15 cellular contexts compared by ENCODE assay signal in the genomic region with DNA sequence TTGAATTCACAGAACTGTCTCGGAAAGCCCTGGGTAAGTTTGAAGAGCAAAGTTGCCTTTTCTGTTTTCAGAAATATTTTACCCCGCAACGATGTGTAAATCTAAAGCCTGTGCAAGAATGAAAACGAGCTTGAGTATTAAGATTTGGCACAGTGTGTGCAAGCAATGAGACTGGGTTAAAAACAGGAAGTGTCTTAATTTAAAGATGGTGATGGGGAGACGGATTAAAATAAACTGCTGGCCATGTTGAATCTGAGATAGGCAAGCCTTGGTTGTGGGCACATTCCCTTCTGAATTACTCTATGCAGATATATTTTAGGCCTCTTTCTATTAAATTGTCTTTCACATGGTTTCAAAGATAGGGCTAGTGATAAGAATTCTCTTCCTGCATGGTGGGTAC. TPM values are rescaled to one million over a fixed set of nuclear protein-coding genes. Genes with fewer than 3 reads are reported as not detected.
DNase-seq lines count a peak whose midpoint lies in the region; ATAC-seq and TF ChIP-seq lines count a peak whose summit lies in the region.
"Had no signal": no experiment of that assay in that cellular context is flagged by ENCODE, and none has a peak within 500 bp of the region (broad histone marks: within the 10 kb centered on the region; RNA-seq: fewer than 3 reads in every experiment).

No MANE protein-coding gene starts in this region.

- H3F3A ChIP-seq in Loucy (ENCODE audit: low read depth) = peaks cover 7% of the 10 kb centered on the region
- H3F3A ChIP-seq in GM23248 (ENCODE audit: insufficient read depth) = no peaks in the 10 kb centered on the region

- no peak overlapping the region for H2BK5ac ChIP-seq in neuronal stem cell (ENCODE audit: low read length)

- peaks cover 10% of the 10 kb centered on the region for H3K4me1 Mint-ChIP-seq in activated T-helper 2 cell treated with anti-CD3 and anti-CD28 coated beads, Interferon-gamma antibody, Interleukin-2, Interleukin-4, amounts not matched to agents 10 μg/mL and 5 μg/mL and 100 μg/mL, durations not matched to agents 14 hours and 24 hours and 36 hours (ENCODE audit: low read depth)

- intact Hi-C loops in dorsolateral prefrontal cortex (cut with DNase I) = loop anchor here (1.0 to 5.0 kb wide), 4 partner anchors 40 to 140 kb away; partner anchors contain the start of gene KANK1 (in 1 of the 2)
- intact Hi-C loops in activated T-helper 2 cell treated with anti-CD3 and anti-CD28 coated beads, Interferon-gamma antibody, Interleukin-2, Interleukin-4, amounts not matched to agents 10 μg/mL and 5 μg/mL and 100 μg/mL, durations not matched to agents 14 hours and 24 hours and 36 hours (cut with micrococcal nuclease) = no loop called here

- H3K79me2 ChIP-seq in Loucy (ENCODE audit: insufficient read depth, low read length) (no peaks in the 10 kb centered on the region), GM23248 (ENCODE audit: insufficient read depth) (no peaks in the 10 kb centered on the region)

- WGBS in neuronal stem cell (ENCODE audit: extremely low coverage in 2 of 2, insufficient read length in 2 of 2, insufficient replicate concordance in 1 of 2), 2 donors = no CpG with 5 or more reads among the region's 5 CpGs
- 40 to 49% methylated on average over 5 of the region's 5 CpGs for WGBS in GM23248 (ENCODE audit: low coverage in 1 of 2, low lambda C conversion rate in 2 of 2, missing lambda C conversion rate in 2 of 2), 2 experiments

- H2BK12ac ChIP-seq in neuronal stem cell (ENCODE audit: low read length) = no peak overlapping the region

- no peak overlapping the region for H4K8ac ChIP-seq in neuronal stem cell (ENCODE audit: low read depth, low read length)

- in situ Hi-C loops in GM23248 (cut with MboI) = no loop called here

- H3K4me3 Mint-ChIP-seq in activated T-helper 2 cell treated with anti-CD3 and anti-CD28 coated beads, Interferon-gamma antibody, Interleukin-2, Interleukin-4, amounts not matched to agents 10 μg/mL and 5 μg/mL and 100 μg/mL, durations not matched to agents 14 hours and 24 hours and 36 hours (ENCODE audit: low read depth) = no peak overlapping the region

- H3K9me3 Mint-ChIP-seq in activated T-helper 2 cell treated with anti-CD3 and anti-CD28 coated beads, Interferon-gamma antibody, Interleukin-2, Interleukin-4, amounts not matched to agents 10 μg/mL and 5 μg/mL and 100 μg/mL, durations not matched to agents 14 hours and 24 hours and 36 hours = no peaks in the 10 kb centered on the region

- H2BK120ac ChIP-seq in neuronal stem cell (ENCODE audit: low read depth, low read length) = no peak overlapping the region

- no peak overlapping the region for H3K23ac ChIP-seq in neuronal stem cell (ENCODE audit: low read depth, low read length, poor library complexity)

- H3K9me3 ChIP-seq in Loucy (ENCODE audit: insufficient read depth, low read depth, low read length) (no peaks in the 10 kb centered on the region), neuronal stem cell (replicated peaks in 1 of 2; ENCODE audit: control insufficient read depth in 2 of 2, insufficient read depth in 1 of 2, low read depth in 1 of 2, low read length in 2 of 2) (peaks cover 0 to 1% of the 10 kb centered on the region in 2 donors), GM23248 (ENCODE audit: low read depth) (no peaks in the 10 kb centered on the region)
- H3K9me3 ChIP-seq: BE2C, ovary had no signal

- H3K27me3 ChIP-seq in Loucy (ENCODE audit: insufficient read depth, low read length, poor library complexity, severe bottlenecking) (no peaks in the 10 kb centered on the region), dorsolateral prefrontal cortex (no peaks in the 10 kb centered on the region), neuronal stem cell (ENCODE audit: control insufficient read depth in 3 of 3, insufficient read depth in 3 of 3, low read depth in 1 of 3, low read length in 3 of 3) (peaks cover 0 to 4% (median 0%) of the 10 kb centered on the region in 3 experiments), GM23248 (replicated peaks; ENCODE audit: insufficient read depth) (no peaks in the 10 kb centered on the region)
- H3K27me3 ChIP-seq: BE2C, brain microvascular endothelial cell, ovary had no signal

- H3K36me3 Mint-ChIP-seq in activated T-helper 2 cell treated with anti-CD3 and anti-CD28 coated beads, Interferon-gamma antibody, Interleukin-2, Interleukin-4, amounts not matched to agents 10 μg/mL and 5 μg/mL and 100 μg/mL, durations not matched to agents 14 hours and 24 hours and 36 hours (ENCODE audit: low read depth) = no peaks in the 10 kb centered on the region

- H3K14ac ChIP-seq in neuronal stem cell (ENCODE audit: low read length) = no peak overlapping the region

- H4K91ac ChIP-seq in neuronal stem cell (ENCODE audit: low read depth, low read length, poor library complexity) = no peak overlapping the region

- no peak overlapping the region for H3K18ac ChIP-seq in neuronal stem cell (ENCODE audit: low read length)

- no peak overlapping the region for H2BK15ac ChIP-seq in neuronal stem cell (ENCODE audit: low read length)

- H3K9me2 ChIP-seq in Loucy (replicated peaks; ENCODE audit: low read depth, low read length) = no peaks in the 10 kb centered on the region
- no peaks in the 10 kb centered on the region for H3K9me2 ChIP-seq in GM23248 (ENCODE audit: insufficient read depth)

- H3K4me3 ChIP-seq in Loucy (ENCODE audit: low read length, poor library complexity, severe bottlenecking) (peak overlapping the region; percentile 53), dorsolateral prefrontal cortex (peak overlapping the region in 45 of 59 donors; percentile 4 to 62 (median 31)), neuronal stem cell (ENCODE audit: low read length in 2 of 2) (no peak overlapping the region), GM23248 (no peak overlapping the region)
- H3K4me3 ChIP-seq: lung, ovary had no signal

- H3K27ac ChIP-seq in C4-2B (no peak overlapping the region), dorsolateral prefrontal cortex (peak overlapping the region in 58 of 59 donors; percentile 14 to 93 (median 77)), neuronal stem cell (replicated peaks; ENCODE audit: low read length) (no peak overlapping the region), GM23248 (no peak overlapping the region)
- H3K27ac ChIP-seq: brain microvascular endothelial cell, ovary had no signal

- TF ChIP-seq CTCF in C4-2B (conservative IDR thresholded peaks at IDR 0.05) = peak; percentile 40
- no peak; the same call in 1 of the 2 replicates for TF ChIP-seq CTCF in Loucy (conservative IDR thresholded peaks at IDR 0.05; ENCODE audit: low read length)
- TF ChIP-seq CTCF in dorsolateral prefrontal cortex (IDR thresholded peaks at IDR 0.05 in 54 of 56, conservative IDR thresholded peaks at IDR 0.05 in 2 of 56; ENCODE audit: low read depth in 1 of 56, partially characterized antibody in 56 of 56) = peak in 3 of 56 donors; percentile 4 to 21 (median 7)

- no peaks in the 10 kb centered on the region for H3K36me3 ChIP-seq in Loucy (ENCODE audit: insufficient read depth, low read length)
- peaks cover 0 to 7% of the 10 kb centered on the region in 2 donors for H3K36me3 ChIP-seq in neuronal stem cell (replicated peaks in 1 of 2; ENCODE audit: control insufficient read depth in 2 of 2, insufficient read depth in 2 of 2, low read length in 2 of 2)
- no peaks in the 10 kb centered on the region for H3K36me3 ChIP-seq in GM23248 (ENCODE audit: low read depth)
- H3K36me3 ChIP-seq: BE2C, brain microvascular endothelial cell, ovary had no signal

- peaks cover 1% of the 10 kb centered on the region for H3K79me1 ChIP-seq in neuronal stem cell (ENCODE audit: low read depth, low read length)

- H4K20me1 ChIP-seq in Loucy (ENCODE audit: insufficient read depth, low read length, poor library complexity, severe bottlenecking) (no peaks in the 10 kb centered on the region), GM23248 (ENCODE audit: insufficient read depth) (no peaks in the 10 kb centered on the region)

- peaks cover 7% of the 10 kb centered on the region for H3K27me3 Mint-ChIP-seq in activated T-helper 2 cell treated with anti-CD3 and anti-CD28 coated beads, Interferon-gamma antibody, Interleukin-2, Interleukin-4, amounts not matched to agents 10 μg/mL and 5 μg/mL and 100 μg/mL, durations not matched to agents 14 hours and 24 hours and 36 hours (ENCODE audit: low read depth)

- H3K4me1 ChIP-seq in Loucy (ENCODE audit: insufficient read depth, low read length, poor library complexity, severe bottlenecking) = peaks cover 29% of the 10 kb centered on the region
- H3K4me1 ChIP-seq in neuronal stem cell (ENCODE audit: control insufficient read depth in 2 of 2, insufficient read depth in 1 of 2, low read depth in 1 of 2, low read length in 2 of 2) = peaks cover 4 to 7% of the 10 kb centered on the region in 2 donors
- no peaks in the 10 kb centered on the region for H3K4me1 ChIP-seq in GM23248 (ENCODE audit: insufficient read depth)
- H3K4me1 ChIP-seq: BE2C had no signal

- H3K4me2 ChIP-seq in Loucy (ENCODE audit: low read depth, low read length, poor library complexity, severe bottlenecking) (peak overlapping the region; percentile 80), neuronal stem cell (ENCODE audit: insufficient read depth, low read length, poor library complexity, severe bottlenecking) (no peak overlapping the region), GM23248 (ENCODE audit: unreplicated experiment) (no peak overlapping the region)

- DNase-seq in dorsolateral prefrontal cortex (no peak), neuronal stem cell (ENCODE audit: low spot score) (no peak), KG1 (lab: John Stamatoyannopoulos, UW) (no peak), GM23248 (no peak)
- DNase-seq in activated T-helper 2 cell treated with anti-CD3 and anti-CD28 coated beads, Interferon-gamma antibody, Interleukin-2, Interleukin-4, amounts not matched to agents 10 μg/mL and 5 μg/mL and 100 μg/mL, durations not matched to agents 14 hours and 24 hours and 36 hours (ENCODE audit: low spot score) = no peak
- DNase-seq: activated CD4-positive, alpha-beta T cell treated with anti-CD3 and anti-CD28 coated beads, Interleukin-2, amount 50 U/mL, for 48 hours; BE2C; brain microvascular endothelial cell; NCI-H1417 treated with DMSO at 0.1 percent for 48 hours; NCI-H446 treated with DMSO at 0.1 percent for 48 hours had no signal

- peak overlapping the region; percentile 46 for H3K9ac ChIP-seq in Loucy (ENCODE audit: low read depth, low read length, poor library complexity, severe bottlenecking)
- H3K9ac ChIP-seq in neuronal stem cell (ENCODE audit: low read depth, low read length, poor library complexity) = no peak overlapping the region
- no peak overlapping the region for H3K9ac ChIP-seq in GM23248

- no peak overlapping the region for H3K4ac ChIP-seq in neuronal stem cell (ENCODE audit: low read length)

- no peak overlapping the region for H2AK5ac ChIP-seq in neuronal stem cell (ENCODE audit: low read depth, low read length)

- ATAC-seq in GM18519 (IDR thresholded peaks at IDR 0.05; ENCODE audit: low FRiP score, unreplicated experiment) = no peak

- peak overlapping the region; percentile 93 for H2AFZ ChIP-seq in Loucy (ENCODE audit: low read length)
- peak overlapping the region; percentile 38 for H2AFZ ChIP-seq in neuronal stem cell (ENCODE audit: low read length)
- H2AFZ ChIP-seq in GM23248 = no peak overlapping the region

- no peak overlapping the region for H3K27ac Mint-ChIP-seq in activated T-helper 2 cell treated with anti-CD3 and anti-CD28 coated beads, Interferon-gamma antibody, Interleukin-2, Interleukin-4, amounts not matched to agents 10 μg/mL and 5 μg/mL and 100 μg/mL, durations not matched to agents 14 hours and 24 hours and 36 hours

RNA-seq across cellular contexts. Expression of gene KANK1, which starts 42.8 kb away (rescaled TPM):
- total RNA-seq in dorsolateral prefrontal cortex = 100 to 1,000 TPM in 1 of 120 experiments, 10 to 100 TPM in 119; 25.0 to 113 (median 49.1) TPM
- polyA plus RNA-seq in neuronal stem cell (2013, experiment 1 of 2) = 9.1 TPM
- 8.3 TPM for polyA plus RNA-seq in neuronal stem cell (2013, experiment 2 of 2)
- 3.6 and 4.9 TPM in 2 replicates for total RNA-seq in activated T-helper 2 cell treated with anti-CD3 and anti-CD28 coated beads, Interferon-gamma antibody, Interleukin-2, Interleukin-4, amounts not matched to agents 10 μg/mL and 5 μg/mL and 100 μg/mL, durations not matched to agents 14 hours and 24 hours and 36 hours
- total RNA-seq in GM23248 (2014; rRNA removed; shearing (Covaris generic)) = 14.6 and 18.0 TPM in 2 replicates
- 10.4 and 11.0 TPM in 2 replicates for polyA plus RNA-seq in GM23248 (2016; fragmentation: Nextera tagmentation; extraction: Ambion mirVana)

Comparison
In these comparisons a context has a peak if more than half of its experiments do, and no peak if none do; other contexts are left out.
1. H3K27ac ChIP-seq: peak in dorsolateral prefrontal cortex (58 of 59); none in C4-2B (single experiment), neuronal stem cell (single experiment) and GM23248 (single experiment).
2. H3K4me3 ChIP-seq: peak in Loucy (single experiment) and dorsolateral prefrontal cortex (45 of 59); none in neuronal stem cell (0 of 2) and GM23248 (single experiment).